22 cellular contexts compared by ENCODE assay signal in the genomic region with DNA sequence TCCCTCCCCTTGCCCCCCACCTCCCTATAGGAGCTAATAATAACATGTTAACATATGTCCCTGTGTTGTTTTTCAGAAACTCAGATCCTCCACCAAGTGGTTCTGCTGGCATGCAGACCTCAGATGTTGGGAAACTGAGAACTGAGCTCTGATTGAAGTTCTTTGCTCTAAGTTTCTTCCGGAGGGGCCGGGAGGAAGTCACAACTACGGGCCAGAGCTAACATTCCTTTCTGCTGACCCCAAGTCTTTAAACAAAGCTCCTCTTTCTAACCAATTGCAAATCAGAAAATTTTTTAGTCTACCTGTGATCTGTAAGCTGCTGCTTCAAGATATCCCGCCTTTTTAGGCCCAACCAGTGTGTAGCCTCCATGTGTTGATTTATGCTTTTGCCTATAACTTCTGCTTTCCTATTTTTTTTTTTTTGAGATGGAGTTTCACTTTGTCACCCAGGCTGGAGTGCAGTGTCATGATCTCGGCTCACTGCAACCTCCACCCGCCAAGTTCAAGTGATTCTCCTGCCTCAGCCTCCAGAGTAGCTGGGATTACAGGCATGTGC.
"Had no signal": no experiment of that assay in that cellular context is flagged by ENCODE, and none has a peak within 500 bp of the region (broad histone marks: within the 10 kb centered on the region; RNA-seq: fewer than 3 reads in every experiment).

No MANE protein-coding gene starts in this region.

- H3K9ac ChIP-seq: parathyroid adenoma had no signal

- ATAC-seq: activated T-cell treated with anti-CD3 and anti-CD28 coated beads, Interleukin-2, amount 50 U/mL, for 72 hours; gastrocnemius medialis; heart right ventricle; left lobe of liver had no signal

- H3K9me3 Mint-ChIP-seq: activated CD4-positive, alpha-beta T cell treated with anti-CD3 and anti-CD28 coated beads, Interleukin-2, amount 10 ng/mL, durations not matched to agents 24 days and 14 days; activated T-cell treated with anti-CD3 and anti-CD28 coated beads, Interleukin-2, amount 50 U/mL, for 72 hours; central memory CD8-positive, alpha-beta T cell; naive B cell had no signal

- H3K4me3 Mint-ChIP-seq: activated CD4-positive, alpha-beta T cell treated with anti-CD3 and anti-CD28 coated beads, Interleukin-2, amount 10 ng/mL, durations not matched to agents 24 days and 14 days; activated naive CD8-positive, alpha-beta T cell; activated T-cell treated with anti-CD3 and anti-CD28 coated beads, Interleukin-2, amount 50 U/mL, for 72 hours; brain; central memory CD8-positive, alpha-beta T cell had no signal

- H3K27me3 ChIP-seq: gastrocnemius medialis, heart right ventricle, stomach, uterus had no signal

- H3K4me3 ChIP-seq: gastrocnemius medialis, heart right ventricle, stomach, thoracic aorta, uterus had no signal

- H3K4me1 Mint-ChIP-seq: activated CD4-positive, alpha-beta T cell treated with anti-CD3 and anti-CD28 coated beads, Interleukin-2, amount 10 ng/mL, durations not matched to agents 24 days and 14 days; central memory CD8-positive, alpha-beta T cell; naive B cell had no signal

- H3K27me3 Mint-ChIP-seq: activated naive CD8-positive, alpha-beta T cell; naive B cell had no signal

- FAIRE-seq: keratinocyte had no signal

- H3K27ac Mint-ChIP-seq: activated CD4-positive, alpha-beta T cell treated with anti-CD3 and anti-CD28 coated beads, Interleukin-2, amount 10 ng/mL, durations not matched to agents 24 days and 14 days; activated naive CD8-positive, alpha-beta T cell; activated T-cell treated with anti-CD3 and anti-CD28 coated beads, Interleukin-2, amount 50 U/mL, for 72 hours; brain; naive B cell had no signal

- H3K36me3 ChIP-seq: gastrocnemius medialis, heart right ventricle, neutrophil, stomach, thoracic aorta, uterus had no signal

- H3K4me1 ChIP-seq: gastrocnemius medialis, uterus had no signal

- H3K79me2 ChIP-seq: parathyroid adenoma had no signal

- H2AFZ ChIP-seq: parathyroid adenoma had no signal

- H3K9me3 ChIP-seq: gastrocnemius medialis, heart right ventricle, neutrophil, stomach, thoracic aorta, uterus had no signal

- H3K36me3 Mint-ChIP-seq: activated naive CD8-positive, alpha-beta T cell; brain; naive B cell had no signal

- DNase-seq: activated CD4-positive, alpha-beta T cell treated with anti-CD3 and anti-CD28 coated beads, Interleukin-2, amount 10 ng/mL, durations not matched to agents 24 days and 14 days; activated CD4-positive, CD25-positive, alpha-beta regulatory T cell; activated CD8-positive, alpha-beta memory T cell treated with anti-CD3 and anti-CD28 coated beads, Interleukin-2, amount 50 U/mL, for 48 hours; activated gamma-delta T cell; activated T-cell treated with anti-CD3 and anti-CD28 coated beads, Interleukin-2, amount 50 U/mL, for 72 hours; gastrocnemius medialis; heart right ventricle; mammary epithelial cell; naive B cell; stimulated activated CD4-positive, alpha-beta T cell treated with anti-CD3 and anti-CD28 coated beads, Interleukin-12 subunit alpha, Interleukin-12 subunit beta, amount 100 ng/mL, for 4 hours; stimulated activated CD4-positive, alpha-beta T cell treated with anti-CD3 and anti-CD28 coated beads, Interleukin-2, amount 100 ng/mL, for 24 hours; stomach; T-helper 2 cell; uterus had no signal

- H3K27ac ChIP-seq: gastrocnemius medialis, heart right ventricle, neutrophil, parathyroid adenoma, stomach, thoracic aorta, uterus had no signal
